ENCODE assay signal across 8 cellular contexts in genomic region chr4:122758033-122758432, GRCh38. TPM values are rescaled to one million over a fixed set of nuclear protein-coding genes. Genes with fewer than 3 reads are reported as not detected.
DNase-seq lines count a peak whose midpoint lies in the region; ATAC-seq and TF ChIP-seq lines count a peak whose summit lies in the region.

No MANE protein-coding gene starts in this region.

- H3K27ac Mint-ChIP-seq in activated naive CD4-positive, alpha-beta T cell treated with anti-CD3 and anti-CD28 coated beads, Interleukin-2, amount 50 U/mL, for 72 hours = peak overlapping the region in 1 of 2 donors; percentile 15

- H3K4me3 ChIP-seq in cardiac muscle cell = no peak overlapping the region
- H3K4me3 ChIP-seq in astrocyte of the cerebellum (ENCODE audit: low read depth, low read length) = no peak overlapping the region
- H3K4me3 ChIP-seq in left lung = no peak overlapping the region

- ATAC-seq in Right ventricle myocardium inferior (no peak), left lung (peak; percentile 66)
- no peak for ATAC-seq in activated naive CD4-positive, alpha-beta T cell treated with anti-CD3 and anti-CD28 coated beads, Interleukin-2, amount 50 U/mL, for 72 hours

- no peaks in the 10 kb centered on the region for H3K9me3 ChIP-seq in cardiac muscle cell (ENCODE audit: low read depth)
- H3K9me3 ChIP-seq in left lung = no peaks in the 10 kb centered on the region

- H3K27ac ChIP-seq in cardiac muscle cell (no peak overlapping the region), left lung (no peak overlapping the region)

- H3K9me3 Mint-ChIP-seq in activated naive CD4-positive, alpha-beta T cell treated with anti-CD3 and anti-CD28 coated beads, Interleukin-2, amount 50 U/mL, for 72 hours = no peaks in the 10 kb centered on the region

- no peaks in the 10 kb centered on the region for H3K4me1 ChIP-seq in cardiac muscle cell (ENCODE audit: low read depth)
- peaks cover 0 to 3% of the 10 kb centered on the region in 2 donors for H3K4me1 ChIP-seq in left lung

- H3K27me3 ChIP-seq in cardiac muscle cell (no peaks in the 10 kb centered on the region), left lung (no peaks in the 10 kb centered on the region)

- in situ Hi-C loops in astrocyte of the cerebellum (cut with HindIII; ENCODE audit: low sequenced_read_pairs) = no loop called here

- intact Hi-C loops in Right ventricle myocardium inferior (cut with DNase I) (loop anchor here (2.0 to 5.0 kb wide), 2 partner anchors 69 to 157 kb away; partner anchors contain the start of gene FGF2), left lung (cut with DNase I) (loop anchor here in 1 of 2 donors (5.0 kb wide), 1 partner anchor 174 kb away; no protein-coding TSS in a partner anchor)

- DNase-seq in cardiac muscle cell (ENCODE audit: low read depth in 1 of 2, low spot score in 1 of 2) (peak; percentile 37 to 58), Right ventricle myocardium inferior (ENCODE audit: missing footprints) (no peak), LHCN-M2 (ENCODE audit: low read depth) (peak; percentile 57), astrocyte of the cerebellum (ENCODE audit: low read depth) (no peak), left lung (no peak), NK-92 (lab: John Stamatoyannopoulos, UW; ENCODE audit: unreplicated experiment) (no peak)
- DNase-seq in activated CD8-positive, alpha-beta memory T cell treated with anti-CD3 and anti-CD28 coated beads for 24 hours = no peak
- no peak for DNase-seq in activated naive CD4-positive, alpha-beta T cell treated with anti-CD3 and anti-CD28 coated beads, Interleukin-2, amount 50 U/mL, for 72 hours (ENCODE audit: low spot score in 2 of 2)

- TF ChIP-seq CTCF in cardiac muscle cell (IDR thresholded peaks at IDR 0.05; ENCODE audit: low read depth, low read length) (peak; percentile 63), astrocyte of the cerebellum (IDR thresholded peaks at IDR 0.05; ENCODE audit: low read depth, low read length, missing control alignments) (peak; percentile 52), left lung (IDR thresholded peaks at IDR 0.05) (peak; percentile 57 to 59)

- H3K36me3 Mint-ChIP-seq in activated naive CD4-positive, alpha-beta T cell treated with anti-CD3 and anti-CD28 coated beads, Interleukin-2, amount 50 U/mL, for 72 hours = no peaks in the 10 kb centered on the region

- H3K36me3 ChIP-seq in cardiac muscle cell (no peaks in the 10 kb centered on the region), left lung (no peaks in the 10 kb centered on the region)

RNA-seq across cellular contexts. Expression of gene BBS12, which starts 25.5 kb away (rescaled TPM):
- 3.2 and 4.9 TPM in 2 replicates for total RNA-seq in cardiac muscle cell
- 7.4 and 9.9 TPM in 2 replicates for polyA plus RNA-seq in cardiac muscle cell
- 6.8 TPM for total RNA-seq in Right ventricle myocardium inferior
- total RNA-seq in LHCN-M2 (2014; rRNA removed) = 3.3 and 5.5 TPM in 2 replicates
- polyA plus RNA-seq in LHCN-M2 (2012) = 2.2 TPM
- 1 to 10 TPM; 2.5 to 3.4 TPM for total RNA-seq in left lung
- 1 to 10 TPM in 1 of 2 donors, under 1 TPM in 1; 0.96 to 5.8 TPM for total RNA-seq in activated naive CD4-positive, alpha-beta T cell treated with anti-CD3 and anti-CD28 coated beads, Interleukin-2, amount 50 U/mL, for 72 hours

Comparison
In these comparisons a context has a peak if more than half of its experiments do, and no peak if none do; other contexts are left out.
1. DNase-seq: peak in cardiac muscle cell (2 of 2) and LHCN-M2 (single experiment); none in Right ventricle myocardium inferior (single experiment), astrocyte of the cerebellum (single experiment), left lung (0 of 2), activated CD8-positive, alpha-beta memory T cell treated with anti-CD3 and anti-CD28 coated beads for 24 hours (single experiment), activated naive CD4-positive, alpha-beta T cell treated with anti-CD3 and anti-CD28 coated beads, Interleukin-2, amount 50 U/mL, for 72 hours (0 of 2) and NK-92 (single experiment).
2. Peak in every context shown above with its lines, with median percentiles within 50 percentile points of each other: CTCF ChIP-seq.